ENCODE assay signal across 26 cellular contexts in genomic region chr7:132197772-132198171, GRCh38.
"Had no signal": no experiment of that assay in that cellular context is flagged by ENCODE, and none has a peak within 500 bp of the region (broad histone marks: within the 10 kb centered on the region; RNA-seq: fewer than 3 reads in every experiment).

No MANE protein-coding gene starts in this region.

- DNase-seq: stimulated activated CD4-positive, alpha-beta T cell treated with anti-CD3 and anti-CD28 coated beads, Interleukin-2, amount 100 ng/mL, for 48 hours; stimulated activated CD4-positive, alpha-beta T cell treated with anti-CD3 and anti-CD28 coated beads, Interleukin-4, amount 100 ng/mL, for 1 hour; stimulated activated CD4-positive, alpha-beta T cell treated with anti-CD3 and anti-CD28 coated beads, Interleukin-4, amount 100 ng/mL, for 24 hours; stimulated activated CD4-positive, alpha-beta T cell treated with anti-CD3 and anti-CD28 coated beads, Interleukin-4, amount 100 ng/mL, for 4 hours; stimulated activated naive B cell treated with anti-CD40 and anti-IgM and Interleukin-4, amounts not matched to agents 10 μg/mL and 1 μg/mL and 100 μg/mL, for 72 hours; stimulated activated naive CD4-positive, alpha-beta T cell; stimulated activated naive CD4-positive, alpha-beta T cell treated with Interleukin-2 at 50 U/mL for 16 hours; stimulated activated naive CD8-positive, alpha-beta T cell treated with anti-CD3 and anti-CD28 coated beads, Interleukin-15, amount 100 ng/mL, for 72 hours; stimulated activated naive CD8-positive, alpha-beta T cell treated with anti-CD3 and anti-CD28 coated beads, Interleukin-15, Interleukin-2, amounts not matched to agents 100 U/mL and 50 U/mL, for 24 hours; stomach; substantia nigra; testis; thyroid gland; tibial artery; transverse colon; trophoblast cell; upper lobe of left lung; upper lobe of right lung; uterus had no signal

- H3K36me3 ChIP-seq: suprapubic skin, thoracic aorta, thyroid gland, tibial nerve, transverse colon, upper lobe of left lung, upper lobe of right lung, uterus, vagina had no signal

- ATAC-seq: stimulated activated effector memory CD8-positive, alpha-beta T cell treated with anti-CD3 and anti-CD28 coated beads, Interleukin-12 subunit alpha, Interleukin-12 subunit beta, amount 100 ng/mL, for 72 hours; stimulated activated memory B cell treated with anti-CD40 and anti-IgM and Interleukin-4, amounts not matched to agents 10 μg/mL and 1 μg/mL and 100 μg/mL, for 72 hours; stimulated activated naive B cell treated with anti-CD40 and anti-IgM and Interleukin-4, amounts not matched to agents 10 μg/mL and 1 μg/mL and 100 μg/mL, for 72 hours; stimulated activated naive CD8-positive, alpha-beta T cell treated with anti-CD3 and anti-CD28 coated beads, Interleukin-15, amount 100 ng/mL, for 72 hours; stimulated activated naive CD8-positive, alpha-beta T cell treated with anti-CD3 and anti-CD28 coated beads, Interleukin-15, Interleukin-2, amounts not matched to agents 100 U/mL and 50 U/mL, for 24 hours; upper lobe of right lung had no signal

- FAIRE-seq: urothelium cell line had no signal

- H3K9me3 ChIP-seq: stomach, suprapubic skin, testis, thoracic aorta, thyroid gland, tibial artery, tibial nerve, transverse colon, upper lobe of left lung, upper lobe of right lung, uterus, vagina had no signal

- H3K27ac ChIP-seq: stomach, suprapubic skin, testis, thoracic aorta, thyroid gland, tibial artery, tibial nerve, transverse colon, upper lobe of left lung, upper lobe of right lung, uterus, vagina had no signal

- H3K4me3 ChIP-seq: stomach, suprapubic skin, testis, thoracic aorta, thyroid gland, tibial artery, tibial nerve, transverse colon, upper lobe of left lung, upper lobe of right lung, uterus, vagina had no signal

- H3K4me1 ChIP-seq: stomach, suprapubic skin, testis, thyroid gland, tibial artery, tibial nerve, transverse colon, upper lobe of left lung, upper lobe of right lung, uterus, vagina had no signal

- H3K27me3 ChIP-seq: stomach, suprapubic skin, testis, thyroid gland, tibial artery, tibial nerve, transverse colon, upper lobe of left lung, upper lobe of right lung, uterus, vagina had no signal
